ENCODE assay signal across 1 cellular context in the genomic region with DNA sequence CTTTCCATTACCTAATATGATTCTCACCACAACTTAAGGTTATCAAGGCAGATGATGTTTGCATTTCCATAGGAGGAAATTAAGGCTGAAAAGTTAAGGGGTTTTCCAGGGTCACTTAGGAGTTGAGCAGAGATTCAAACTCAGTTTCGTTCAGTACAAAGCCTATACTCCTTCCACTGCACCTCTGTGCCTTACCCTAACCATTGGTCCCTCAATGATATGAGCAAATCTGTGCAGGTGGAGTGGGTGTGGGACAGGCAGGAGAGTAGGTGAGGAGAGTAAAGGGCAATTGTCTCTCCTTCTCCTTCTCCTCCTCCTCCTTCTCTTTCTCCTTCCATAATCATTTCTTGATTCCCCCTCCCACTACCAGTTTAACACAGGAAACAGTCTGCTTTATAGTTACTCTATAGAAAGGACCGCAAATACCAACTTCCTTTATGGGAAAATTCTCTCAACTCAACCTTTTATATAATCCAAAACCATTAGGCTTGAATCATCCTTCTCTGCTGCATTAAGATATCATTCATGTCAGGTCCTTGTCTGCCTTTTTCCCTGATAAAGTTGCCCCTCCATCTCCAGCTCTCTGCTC.
TF ChIP-seq lines count a peak whose summit lies in the region.

No MANE protein-coding gene starts in this region.

TF ChIP-seq in GM23338, 12 proteins besides CTCF, POLR2A, EP300 and RAD21 (continued from another document):
- TF ChIP-seq, protein P1, sequence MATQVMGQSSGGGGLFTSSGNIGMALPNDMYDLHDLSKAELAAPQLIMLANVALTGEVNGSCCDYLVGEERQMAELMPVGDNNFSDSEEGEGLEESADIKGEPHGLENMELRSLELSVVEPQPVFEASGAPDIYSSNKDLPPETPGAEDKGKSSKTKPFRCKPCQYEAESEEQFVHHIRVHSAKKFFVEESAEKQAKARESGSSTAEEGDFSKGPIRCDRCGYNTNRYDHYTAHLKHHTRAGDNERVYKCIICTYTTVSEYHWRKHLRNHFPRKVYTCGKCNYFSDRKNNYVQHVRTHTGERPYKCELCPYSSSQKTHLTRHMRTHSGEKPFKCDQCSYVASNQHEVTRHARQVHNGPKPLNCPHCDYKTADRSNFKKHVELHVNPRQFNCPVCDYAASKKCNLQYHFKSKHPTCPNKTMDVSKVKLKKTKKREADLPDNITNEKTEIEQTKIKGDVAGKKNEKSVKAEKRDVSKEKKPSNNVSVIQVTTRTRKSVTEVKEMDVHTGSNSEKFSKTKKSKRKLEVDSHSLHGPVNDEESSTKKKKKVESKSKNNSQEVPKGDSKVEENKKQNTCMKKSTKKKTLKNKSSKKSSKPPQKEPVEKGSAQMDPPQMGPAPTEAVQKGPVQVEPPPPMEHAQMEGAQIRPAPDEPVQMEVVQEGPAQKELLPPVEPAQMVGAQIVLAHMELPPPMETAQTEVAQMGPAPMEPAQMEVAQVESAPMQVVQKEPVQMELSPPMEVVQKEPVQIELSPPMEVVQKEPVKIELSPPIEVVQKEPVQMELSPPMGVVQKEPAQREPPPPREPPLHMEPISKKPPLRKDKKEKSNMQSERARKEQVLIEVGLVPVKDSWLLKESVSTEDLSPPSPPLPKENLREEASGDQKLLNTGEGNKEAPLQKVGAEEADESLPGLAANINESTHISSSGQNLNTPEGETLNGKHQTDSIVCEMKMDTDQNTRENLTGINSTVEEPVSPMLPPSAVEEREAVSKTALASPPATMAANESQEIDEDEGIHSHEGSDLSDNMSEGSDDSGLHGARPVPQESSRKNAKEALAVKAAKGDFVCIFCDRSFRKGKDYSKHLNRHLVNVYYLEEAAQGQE (IDR thresholded peaks at IDR 0.05; ENCODE audit: unreplicated experiment) = no peak
- no peak for TF ChIP-seq POLR2AphosphoS5 (IDR thresholded peaks at IDR 0.05; ENCODE audit: low read depth)
- no peak for TF ChIP-seq ZNF331 (CRISPR knock-in tag; IDR thresholded peaks at IDR 0.05; ENCODE audit: low read depth)
- no peak for TF ChIP-seq EZH2 (IDR thresholded peaks at IDR 0.05; ENCODE audit: low read depth, unreplicated experiment)
- no peak for TF ChIP-seq CREB1 (CRISPR knock-in tag; IDR thresholded peaks at IDR 0.05; ENCODE audit: low read depth)
- no peak for TF ChIP-seq EZH2phosphoT487 (IDR thresholded peaks at IDR 0.05; ENCODE audit: unreplicated experiment)
- no peak for TF ChIP-seq ZNF114 (CRISPR knock-in tag; IDR thresholded peaks at IDR 0.05)
- TF ChIP-seq NANOG (IDR thresholded peaks at IDR 0.05; ENCODE audit: borderline replicate concordance) = no peak
- TF ChIP-seq ZNF462 (CRISPR knock-in tag; IDR thresholded peaks at IDR 0.05) = no peak
- TF ChIP-seq STAT1 (IDR thresholded peaks at IDR 0.05; ENCODE audit: unreplicated experiment) = no peak
